Comparison of ENCODE assay signal across 1 cellular context in genomic region chr12:62332598-62332997, GRCh38.
TF ChIP-seq lines count a peak whose summit lies in the region.

No MANE protein-coding gene starts in this region.

TF ChIP-seq in A549, 52 proteins besides CTCF, POLR2A, EP300 and RAD21 (continued from another document):
- TF ChIP-seq, protein P1, sequence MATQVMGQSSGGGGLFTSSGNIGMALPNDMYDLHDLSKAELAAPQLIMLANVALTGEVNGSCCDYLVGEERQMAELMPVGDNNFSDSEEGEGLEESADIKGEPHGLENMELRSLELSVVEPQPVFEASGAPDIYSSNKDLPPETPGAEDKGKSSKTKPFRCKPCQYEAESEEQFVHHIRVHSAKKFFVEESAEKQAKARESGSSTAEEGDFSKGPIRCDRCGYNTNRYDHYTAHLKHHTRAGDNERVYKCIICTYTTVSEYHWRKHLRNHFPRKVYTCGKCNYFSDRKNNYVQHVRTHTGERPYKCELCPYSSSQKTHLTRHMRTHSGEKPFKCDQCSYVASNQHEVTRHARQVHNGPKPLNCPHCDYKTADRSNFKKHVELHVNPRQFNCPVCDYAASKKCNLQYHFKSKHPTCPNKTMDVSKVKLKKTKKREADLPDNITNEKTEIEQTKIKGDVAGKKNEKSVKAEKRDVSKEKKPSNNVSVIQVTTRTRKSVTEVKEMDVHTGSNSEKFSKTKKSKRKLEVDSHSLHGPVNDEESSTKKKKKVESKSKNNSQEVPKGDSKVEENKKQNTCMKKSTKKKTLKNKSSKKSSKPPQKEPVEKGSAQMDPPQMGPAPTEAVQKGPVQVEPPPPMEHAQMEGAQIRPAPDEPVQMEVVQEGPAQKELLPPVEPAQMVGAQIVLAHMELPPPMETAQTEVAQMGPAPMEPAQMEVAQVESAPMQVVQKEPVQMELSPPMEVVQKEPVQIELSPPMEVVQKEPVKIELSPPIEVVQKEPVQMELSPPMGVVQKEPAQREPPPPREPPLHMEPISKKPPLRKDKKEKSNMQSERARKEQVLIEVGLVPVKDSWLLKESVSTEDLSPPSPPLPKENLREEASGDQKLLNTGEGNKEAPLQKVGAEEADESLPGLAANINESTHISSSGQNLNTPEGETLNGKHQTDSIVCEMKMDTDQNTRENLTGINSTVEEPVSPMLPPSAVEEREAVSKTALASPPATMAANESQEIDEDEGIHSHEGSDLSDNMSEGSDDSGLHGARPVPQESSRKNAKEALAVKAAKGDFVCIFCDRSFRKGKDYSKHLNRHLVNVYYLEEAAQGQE (IDR thresholded peaks at IDR 0.05): no peak
- TF ChIP-seq RARB (CRISPR knock-in tag; IDR thresholded peaks at IDR 0.05): no peak
- no peak for TF ChIP-seq TFCP2L1 (CRISPR knock-in tag; IDR thresholded peaks at IDR 0.05)
- TF ChIP-seq ZNF302 (CRISPR knock-in tag; IDR thresholded peaks at IDR 0.05): no peak
- no peak for TF ChIP-seq JUN (IDR thresholded peaks at IDR 0.05)
- TF ChIP-seq FOXS1 (CRISPR knock-in tag; IDR thresholded peaks at IDR 0.05): no peak
